Comparison of ENCODE assay signal across 29 cellular contexts in the genomic region with DNA sequence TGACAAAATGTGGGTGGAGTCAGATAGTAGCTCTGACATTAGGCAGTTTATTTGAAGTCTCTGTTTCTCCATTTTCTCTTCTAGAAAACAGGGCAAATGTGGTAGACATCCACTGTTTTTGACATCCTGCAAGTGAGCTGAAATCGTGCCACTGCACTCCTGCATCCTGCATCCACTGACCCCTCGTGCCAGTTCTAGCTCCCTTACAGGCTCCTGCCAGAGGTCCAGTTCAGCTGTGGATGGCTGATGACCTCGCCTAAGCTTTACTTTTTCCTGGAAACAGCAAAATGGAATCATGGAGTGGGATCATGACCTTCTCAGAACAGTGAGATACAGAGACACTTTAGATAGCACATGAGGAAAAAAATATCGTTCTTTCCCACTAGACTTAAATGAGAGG.
"Had no signal": no experiment of that assay in that cellular context is flagged by ENCODE, and none has a peak within 500 bp of the region (broad histone marks: within the 10 kb centered on the region; RNA-seq: fewer than 3 reads in every experiment).

No MANE protein-coding gene starts in this region.

- H3K27me3 ChIP-seq: colonic mucosa, foreskin keratinocyte, gastroesophageal sphincter, pancreas, testis, tibial artery had no signal

- DNase-seq: colonic mucosa; effector memory CD4-positive, alpha-beta T cell; foreskin keratinocyte; hypothalamus; immature natural killer cell; islet precursor cell; mammary epithelial cell; naive thymus-derived CD8-positive, alpha-beta T cell; nephron progenitor cell; occipital lobe; pancreas; retina; stimulated activated CD4-positive, alpha-beta T cell treated with anti-CD3 and anti-CD28 coated beads, Interleukin-12 subunit alpha, Interleukin-12 subunit beta, amount 100 ng/mL, for 4 hours; stimulated activated CD4-positive, alpha-beta T cell treated with anti-CD3 and anti-CD28 coated beads, Interleukin-1b, Interleukin-23, amount 100 ng/mL, for 48 hours; stimulated activated CD4-positive, alpha-beta T cell treated with anti-CD3 and anti-CD28 coated beads, Interleukin-4, amount 100 ng/mL, for 1 hour; stimulated activated CD8-positive, alpha-beta memory T cell treated with anti-CD3 and anti-CD28 coated beads, Interleukin-4, amount 100 ng/mL, for 48 hours; stimulated activated naive CD4-positive, alpha-beta T cell; stimulated activated naive CD8-positive, alpha-beta T cell treated with anti-CD3 and anti-CD28 coated beads, Interleukin-15, amount 100 ng/mL, for 72 hours; testis; tibial artery had no signal

- H3K4me2 ChIP-seq: smooth muscle cell had no signal

- H3K4me1 Mint-ChIP-seq: stimulated activated naive CD8-positive, alpha-beta T cell treated with anti-CD3 and anti-CD28 coated beads, Interleukin-15, amount 100 ng/mL, for 72 hours had no signal

- H3K4me3 Mint-ChIP-seq: central memory CD8-positive, alpha-beta T cell; dendritic cell treated with granulocyte-macrophage colony-stimulating factor and Interleukin-4, amounts not matched to agents 40 ng/mL and 50 ng/mL, for 4 days; immature natural killer cell; naive thymus-derived CD8-positive, alpha-beta T cell; nephron progenitor cell; stimulated activated naive CD8-positive, alpha-beta T cell treated with anti-CD3 and anti-CD28 coated beads, Interleukin-15, amount 100 ng/mL, for 72 hours; type B pancreatic cell had no signal

- H3K4me1 ChIP-seq: colonic mucosa had no signal

- H3K9me3 Mint-ChIP-seq: central memory CD8-positive, alpha-beta T cell; dendritic cell treated with granulocyte-macrophage colony-stimulating factor and Interleukin-4, amounts not matched to agents 40 ng/mL and 50 ng/mL, for 4 days; immature natural killer cell; stimulated activated naive CD8-positive, alpha-beta T cell treated with anti-CD3 and anti-CD28 coated beads, Interleukin-15, amount 100 ng/mL, for 72 hours; type B pancreatic cell had no signal

- H3K4me3 ChIP-seq: colonic mucosa, gastroesophageal sphincter, pancreas, smooth muscle cell, testis, tibial artery had no signal

- H3K9me3 ChIP-seq: colonic mucosa, gastroesophageal sphincter, pancreas, testis, tibial artery had no signal

- H3K36me3 ChIP-seq: colonic mucosa, gastroesophageal sphincter, pancreas, tibial artery had no signal

- ATAC-seq: esophagus mucosa; foreskin keratinocyte; gastroesophageal sphincter; naive thymus-derived CD8-positive, alpha-beta T cell; pancreas; sciatic nerve; stimulated activated naive CD8-positive, alpha-beta T cell treated with anti-CD3 and anti-CD28 coated beads, Interleukin-15, amount 100 ng/mL, for 72 hours had no signal

- H3K27ac ChIP-seq: colonic mucosa, epithelial cell of prostate, foreskin keratinocyte, gastroesophageal sphincter, pancreas, testis, tibial artery had no signal

- H3K27ac Mint-ChIP-seq: dendritic cell treated with granulocyte-macrophage colony-stimulating factor and Interleukin-4, amounts not matched to agents 40 ng/mL and 50 ng/mL, for 4 days; immature natural killer cell; nephron progenitor cell; stimulated activated naive CD8-positive, alpha-beta T cell treated with anti-CD3 and anti-CD28 coated beads, Interleukin-15, amount 100 ng/mL, for 72 hours; type B pancreatic cell had no signal

- H3K27me3 Mint-ChIP-seq: central memory CD8-positive, alpha-beta T cell; dendritic cell treated with granulocyte-macrophage colony-stimulating factor and Interleukin-4, amounts not matched to agents 40 ng/mL and 50 ng/mL, for 4 days; naive thymus-derived CD8-positive, alpha-beta T cell; stimulated activated naive CD8-positive, alpha-beta T cell treated with anti-CD3 and anti-CD28 coated beads, Interleukin-15, amount 100 ng/mL, for 72 hours; type B pancreatic cell had no signal

- FAIRE-seq: endometrium, pancreas had no signal
